12 cellular contexts compared by ENCODE assay signal in the genomic region with DNA sequence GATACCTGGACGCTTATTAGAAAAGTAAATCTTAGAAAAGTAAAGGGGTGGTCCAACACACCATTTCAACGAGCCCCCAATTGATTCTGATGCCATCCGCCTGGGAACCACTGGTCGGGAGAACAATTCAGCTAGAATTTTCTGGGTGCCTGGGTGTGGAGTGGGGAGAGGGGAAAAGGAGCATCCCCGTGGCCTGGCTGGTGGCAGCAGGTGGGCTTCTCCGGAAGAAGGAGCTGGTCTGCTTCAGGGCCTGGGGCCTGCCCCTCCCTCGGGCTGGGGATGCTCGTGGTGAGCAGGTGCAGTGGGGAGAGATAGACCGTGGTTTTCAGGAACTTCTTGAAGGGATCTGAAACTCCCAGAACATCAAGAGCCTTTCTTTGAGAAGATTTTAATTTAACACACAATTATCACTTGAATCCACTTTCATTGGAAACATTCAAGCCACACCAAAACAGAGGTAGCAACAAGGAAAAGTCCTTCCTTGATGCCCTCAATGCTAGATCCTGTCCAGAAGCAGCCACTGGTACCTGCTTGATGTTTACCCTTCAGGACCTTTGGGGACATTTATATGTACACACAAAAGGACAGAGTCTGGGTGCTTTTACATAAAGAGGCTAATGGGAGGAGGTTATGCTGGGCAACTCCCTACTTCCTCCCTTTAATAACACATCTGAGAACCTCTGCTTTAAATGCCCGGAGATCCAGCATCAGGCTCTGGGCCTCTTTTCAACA. TPM values are rescaled to one million over a fixed set of nuclear protein-coding genes. Genes with fewer than 3 reads are reported as not detected.
DNase-seq lines count a peak whose midpoint lies in the region; ATAC-seq and TF ChIP-seq lines count a peak whose summit lies in the region.
"Had no signal": no experiment of that assay in that cellular context is flagged by ENCODE, and none has a peak within 500 bp of the region (broad histone marks: within the 10 kb centered on the region; RNA-seq: fewer than 3 reads in every experiment).

No MANE protein-coding gene starts in this region.

- H3K27ac Mint-ChIP-seq in activated CD4-positive, alpha-beta T cell treated with anti-CD3 and anti-CD28 coated beads, Interleukin-2, amount 10 ng/mL, durations not matched to agents 24 days and 14 days, result peak overlapping the region; percentile 21

- H3K9me3 ChIP-seq in spleen, result no peaks in the 10 kb centered on the region

- 60 to 70% (median 64%) methylated on average over 10 of the region's 10 CpGs for WGBS in spleen, 5 donors

- no peak overlapping the region for H3K4me3 ChIP-seq in spleen
- H3K4me3 ChIP-seq: GM23248 had no signal

- TF ChIP-seq CTCF in VCaP (conservative IDR thresholded peaks at IDR 0.05) (no peak), spleen (IDR thresholded peaks at IDR 0.05 in 8 of 11, conservative IDR thresholded peaks at IDR 0.05 in 3 of 11) (no peak)

- TF ChIP-seq POLR2A in spleen (IDR thresholded peaks at IDR 0.05), result no peak

- no peaks in the 10 kb centered on the region for H3K9me3 Mint-ChIP-seq in activated CD4-positive, alpha-beta T cell treated with anti-CD3 and anti-CD28 coated beads, Interleukin-2, amount 10 ng/mL, durations not matched to agents 24 days and 14 days

- no peaks in the 10 kb centered on the region for H3K27me3 Mint-ChIP-seq in activated CD4-positive, alpha-beta T cell treated with anti-CD3 and anti-CD28 coated beads, Interleukin-2, amount 10 ng/mL, durations not matched to agents 24 days and 14 days

- no peak overlapping the region for H3K4me3 Mint-ChIP-seq in activated CD4-positive, alpha-beta T cell treated with anti-CD3 and anti-CD28 coated beads, Interleukin-2, amount 10 ng/mL, durations not matched to agents 24 days and 14 days

- ATAC-seq in GM21786 (IDR thresholded peaks at IDR 0.05; ENCODE audit: unreplicated experiment) (peak; percentile 37), GM18909 (IDR thresholded peaks at IDR 0.05; ENCODE audit: poor library complexity, unreplicated experiment) (no peak)

- no peaks in the 10 kb centered on the region for H3K27me3 ChIP-seq in spleen (replicated peaks in 1 of 7)

- H3K4me1 ChIP-seq in spleen, result peaks cover 32 to 65% (median 57%) of the 10 kb centered on the region in 6 donors

- H3K36me3 ChIP-seq in spleen, result no peaks in the 10 kb centered on the region

- H3K4me1 Mint-ChIP-seq in activated CD4-positive, alpha-beta T cell treated with anti-CD3 and anti-CD28 coated beads, Interleukin-2, amount 10 ng/mL, durations not matched to agents 24 days and 14 days, result peaks cover 42% of the 10 kb centered on the region

- H3K36me3 Mint-ChIP-seq in activated CD4-positive, alpha-beta T cell treated with anti-CD3 and anti-CD28 coated beads, Interleukin-2, amount 10 ng/mL, durations not matched to agents 24 days and 14 days (ENCODE audit: low read depth), result no peaks in the 10 kb centered on the region

- intact Hi-C loops in activated CD4-positive, alpha-beta T cell treated with anti-CD3 and anti-CD28 coated beads, Interleukin-2, amount 10 ng/mL, durations not matched to agents 24 days and 14 days (cut with micrococcal nuclease), result no loop called here
- intact Hi-C loops in spleen (cut with DNase I; ENCODE audit: low total_unique reads), result no loop called here

- H3K27ac ChIP-seq in VCaP, result peak overlapping the region; percentile 30; the same call in 1 of the 2 replicates
- peak overlapping the region in 5 of 8 donors; percentile 19 to 76 (median 52) for H3K27ac ChIP-seq in spleen
- H3K27ac ChIP-seq: GM23248 had no signal

- DNase-seq in activated CD4-positive, alpha-beta T cell treated with anti-CD3 and anti-CD28 coated beads, Interleukin-2, amount 10 ng/mL, durations not matched to agents 24 days and 14 days, result no peak
- DNase-seq in activated CD4-positive, alpha-beta T cell treated with anti-CD3 and anti-CD28 coated beads for 4 hours, result no peak
- peak; percentile 78 for DNase-seq in spleen
- no peak for DNase-seq in NCI-H526 (lab: John Stamatoyannopoulos, UW)
- DNase-seq in T-helper 1 cell, result no peak
- DNase-seq: activated gamma-delta T cell treated with Interleukin-2 at 50 U/mL for 16 hours, GM23248, Karpas-422, NCI-H2171 had no signal

RNA-seq across cellular contexts. Expression of gene DUSP5, which starts 39.7 kb away (rescaled TPM):
- 76.0 and 79.9 TPM in 2 replicates for total RNA-seq in activated CD4-positive, alpha-beta T cell treated with anti-CD3 and anti-CD28 coated beads, Interleukin-2, amount 10 ng/mL, durations not matched to agents 24 days and 14 days
- 10 to 100 TPM; 17.2 to 71.8 (median 35.6) TPM for total RNA-seq in spleen
- 10 to 100 TPM in 2 of 3 donors, 1 to 10 TPM in 1; 9.7 to 17.2 (median 15.7) TPM for polyA plus RNA-seq in spleen
